In genomic region chr7:153476166-153476565, GRCh38 we compare ENCODE assay signal across 22 cellular contexts.
"Had no signal": no experiment of that assay in that cellular context is flagged by ENCODE, and none has a peak within 500 bp of the region (broad histone marks: within the 10 kb centered on the region; RNA-seq: fewer than 3 reads in every experiment).

No MANE protein-coding gene starts in this region.

- H3K4me3 ChIP-seq: colonic mucosa, esophagus squamous epithelium, gastroesophageal sphincter, heart left ventricle, left lung, lower lobe of right lung had no signal

- H3K36me3 Mint-ChIP-seq: memory B cell; naive thymus-derived CD4-positive, alpha-beta T cell had no signal

- H3K27ac Mint-ChIP-seq: dendritic cell treated with granulocyte-macrophage colony-stimulating factor and Interleukin-4, amounts not matched to agents 40 ng/mL and 50 ng/mL, for 4 days; effector memory CD8-positive, alpha-beta T cell; endodermal cell; memory B cell; naive thymus-derived CD4-positive, alpha-beta T cell had no signal

- H3K4me1 ChIP-seq: colonic mucosa, esophagus squamous epithelium, left lung, lower lobe of right lung had no signal

- H3K27me3 ChIP-seq: colonic mucosa, esophagus squamous epithelium, gastroesophageal sphincter, heart left ventricle, left lung had no signal

- H3K36me3 ChIP-seq: colonic mucosa, esophagus squamous epithelium, gastroesophageal sphincter, heart left ventricle, left lung, lower lobe of right lung had no signal

- H3K9me3 ChIP-seq: colonic mucosa, gastroesophageal sphincter had no signal

- DNase-seq: colonic mucosa; cortex of kidney; effector CD8-positive, alpha-beta T cell; effector memory CD8-positive, alpha-beta T cell; endodermal cell; erythroblast; esophagus squamous epithelium; foreskin fibroblast; heart left ventricle; hippocampal formation; left cardiac atrium; left lung; left ventricle myocardium superior; lower lobe of right lung; mesendoderm; midbrain; naive thymus-derived CD4-positive, alpha-beta T cell had no signal

- H3K27ac ChIP-seq: colonic mucosa, epithelial cell of prostate, esophagus squamous epithelium, gastroesophageal sphincter, heart left ventricle, left lung, lower lobe of right lung had no signal

- H3K4me3 Mint-ChIP-seq: dendritic cell treated with granulocyte-macrophage colony-stimulating factor and Interleukin-4, amounts not matched to agents 40 ng/mL and 50 ng/mL, for 4 days; effector memory CD8-positive, alpha-beta T cell; endodermal cell; memory B cell; naive thymus-derived CD4-positive, alpha-beta T cell had no signal

- H3K27me3 Mint-ChIP-seq: dendritic cell treated with granulocyte-macrophage colony-stimulating factor and Interleukin-4, amounts not matched to agents 40 ng/mL and 50 ng/mL, for 4 days; effector memory CD8-positive, alpha-beta T cell; memory B cell had no signal

- H3K4me1 Mint-ChIP-seq: endodermal cell; memory B cell; naive thymus-derived CD4-positive, alpha-beta T cell had no signal

- ATAC-seq: effector memory CD8-positive, alpha-beta T cell; esophagus mucosa; gastroesophageal sphincter; left cardiac atrium; left lung; left ventricle myocardium superior; lower lobe of right lung; naive thymus-derived CD4-positive, alpha-beta T cell had no signal
